In genomic region chr19:48628486-48629296, GRCh38 we compare ENCODE assay signal across 13 cellular contexts. TPM values are rescaled to one million over a fixed set of nuclear protein-coding genes. Genes with fewer than 3 reads are reported as not detected.
DNase-seq lines count a peak whose midpoint lies in the region; ATAC-seq and TF ChIP-seq lines count a peak whose summit lies in the region.
"Had no signal": no experiment of that assay in that cellular context is flagged by ENCODE, and none has a peak within 500 bp of the region (broad histone marks: within the 10 kb centered on the region; RNA-seq: fewer than 3 reads in every experiment).

No MANE protein-coding gene starts in this region.

- no peak overlapping the region for H3K14ac ChIP-seq in neuronal stem cell (ENCODE audit: low read length)

- no peak overlapping the region for H3K4ac ChIP-seq in neuronal stem cell (ENCODE audit: low read length)

- no peak overlapping the region for H4K8ac ChIP-seq in neuronal stem cell (ENCODE audit: low read depth, low read length)

- no peaks in the 10 kb centered on the region for H3K27me3 ChIP-seq in right cardiac atrium (ENCODE audit: control insufficient read depth, insufficient read depth)
- no peaks in the 10 kb centered on the region for H3K27me3 ChIP-seq in neuronal stem cell (ENCODE audit: control insufficient read depth in 3 of 3, insufficient read depth in 3 of 3, low read depth in 1 of 3, low read length in 3 of 3)
- H3K27me3 ChIP-seq: heart left ventricle had no signal

- DNase-seq in right cardiac atrium (peak; percentile 32 to 75 (median 74)), left cardiac atrium (no peak), choroid plexus epithelial cell (ENCODE audit: low read depth) (peak; percentile 75), neuronal stem cell (ENCODE audit: low spot score) (no peak), kidney glomerular epithelial cell (lab: John Stamatoyannopoulos, UW) (no peak)
- DNase-seq in activated T-cell treated with anti-CD3 and anti-CD28 coated beads, Interleukin-2, amount 50 U/mL, for 1 hour = no peak
- DNase-seq: MV-4-11, NCI-H82 had no signal

- no peak overlapping the region for H4K91ac ChIP-seq in neuronal stem cell (ENCODE audit: low read depth, low read length, poor library complexity)

- no peak overlapping the region for H3K9ac ChIP-seq in neuronal stem cell (ENCODE audit: low read depth, low read length, poor library complexity)

- no peak for TF ChIP-seq CTCF in choroid plexus epithelial cell (conservative IDR thresholded peaks at IDR 0.05; ENCODE audit: low read depth, low read length)

- H3K27ac ChIP-seq in right cardiac atrium (ENCODE audit: low read length) (no peak overlapping the region), neuronal stem cell (replicated peaks; ENCODE audit: low read length) (peak overlapping the region; percentile 32)

- WGBS in right cardiac atrium = 76% methylated on average over 34 of the region's 34 CpGs
- WGBS in neuronal stem cell (ENCODE audit: extremely low coverage in 2 of 2, insufficient read length in 2 of 2, insufficient replicate concordance in 1 of 2), 2 donors = no CpG with 5 or more reads among the region's 34 CpGs

- H2BK5ac ChIP-seq in neuronal stem cell (ENCODE audit: low read length) = peak overlapping the region; percentile 54

- H2BK15ac ChIP-seq in neuronal stem cell (ENCODE audit: low read length) = peak overlapping the region; percentile 95

- peak overlapping the region; percentile 84 for H2BK120ac ChIP-seq in neuronal stem cell (ENCODE audit: low read depth, low read length)

- peak overlapping the region; percentile 68 for H2BK12ac ChIP-seq in neuronal stem cell (ENCODE audit: low read length)

- peaks cover 9 to 45% of the 10 kb centered on the region in 2 donors for H3K36me3 ChIP-seq in neuronal stem cell (replicated peaks in 1 of 2; ENCODE audit: control insufficient read depth in 2 of 2, insufficient read depth in 2 of 2, low read length in 2 of 2)
- H3K36me3 ChIP-seq: prostate gland had no signal

- peaks cover 2% of the 10 kb centered on the region for H3K4me1 ChIP-seq in right cardiac atrium (ENCODE audit: control insufficient read depth, insufficient read depth, low read length)
- peaks cover 20 to 25% of the 10 kb centered on the region in 2 donors for H3K4me1 ChIP-seq in neuronal stem cell (ENCODE audit: control insufficient read depth in 2 of 2, insufficient read depth in 1 of 2, low read depth in 1 of 2, low read length in 2 of 2)

- no peak overlapping the region for H2AFZ ChIP-seq in neuronal stem cell (ENCODE audit: low read length)

- no peak overlapping the region for H3K4me2 ChIP-seq in neuronal stem cell (ENCODE audit: insufficient read depth, low read length, poor library complexity, severe bottlenecking)

- no peak overlapping the region for H3K4me3 ChIP-seq in right cardiac atrium (ENCODE audit: low read length)
- no peak overlapping the region for H3K4me3 ChIP-seq in choroid plexus epithelial cell (ENCODE audit: low read depth, low read length)
- H3K4me3 ChIP-seq in neuronal stem cell (ENCODE audit: low read length in 2 of 2) = no peak overlapping the region
- H3K4me3 ChIP-seq: heart left ventricle, prostate gland had no signal

- peak overlapping the region; percentile 97 for H2AK5ac ChIP-seq in neuronal stem cell (ENCODE audit: low read depth, low read length)

- H3K23ac ChIP-seq in neuronal stem cell (ENCODE audit: low read depth, low read length, poor library complexity) = peak overlapping the region; percentile 74

- ATAC-seq in right cardiac atrium = no peak
- ATAC-seq in left cardiac atrium = no peak
- no peak for ATAC-seq in HG03045 (IDR thresholded peaks at IDR 0.05; ENCODE audit: unreplicated experiment)
- no peak for ATAC-seq in HG03196 (IDR thresholded peaks at IDR 0.05; ENCODE audit: unreplicated experiment)

- peak overlapping the region; percentile 86 for H3K18ac ChIP-seq in neuronal stem cell (ENCODE audit: low read length)

- H3K79me1 ChIP-seq in neuronal stem cell (ENCODE audit: low read depth, low read length) = peaks cover 5% of the 10 kb centered on the region

- intact Hi-C loops in right cardiac atrium (cut with DNase I) (no loop called here), left cardiac atrium (cut with DNase I) (no loop called here)

- H3K9me3 ChIP-seq in right cardiac atrium (ENCODE audit: control insufficient read depth, low read length) = no peaks in the 10 kb centered on the region
- no peaks in the 10 kb centered on the region for H3K9me3 ChIP-seq in neuronal stem cell (replicated peaks in 1 of 2; ENCODE audit: control insufficient read depth in 2 of 2, insufficient read depth in 1 of 2, low read depth in 1 of 2, low read length in 2 of 2)
- H3K9me3 ChIP-seq: heart left ventricle, prostate gland had no signal

RNA-seq across cellular contexts. Expression of gene DBP, which starts 8.5 kb away (rescaled TPM):
- total RNA-seq in right cardiac atrium (10 to 100 TPM in 3 of 4 donors, 1 to 10 TPM in 1; 2.8 to 16.9 (median 14.7) TPM), left cardiac atrium (10 to 100 TPM in 1 of 2 donors, 1 to 10 TPM in 1; 2.0 to 15.1 TPM)
- 9.5 TPM for polyA plus RNA-seq in right cardiac atrium
- polyA plus RNA-seq in neuronal stem cell (2013, experiment 1 of 2) = 17.9 TPM
- 16.7 TPM for polyA plus RNA-seq in neuronal stem cell (2013, experiment 2 of 2)

RNA-seq across cellular contexts. Expression of gene SPHK2, which starts 9.4 kb away (rescaled TPM):
- total RNA-seq in right cardiac atrium (10 to 100 TPM in 3 of 4 donors, 1 to 10 TPM in 1; 7.3 to 12.7 (median 11.7) TPM), left cardiac atrium (1 to 10 TPM; 9.0 to 9.3 TPM)
- polyA plus RNA-seq in right cardiac atrium = 11.0 TPM
- polyA plus RNA-seq in neuronal stem cell (2013, experiment 1 of 2) = 25.6 TPM
- polyA plus RNA-seq in neuronal stem cell (2013, experiment 2 of 2) = 23.7 TPM

RNA-seq across cellular contexts. Expression of gene RPL18, which starts 9.7 kb away (rescaled TPM):
- 100 to 1,000 TPM; 606 to 773 (median 699) TPM for total RNA-seq in right cardiac atrium
- polyA plus RNA-seq in right cardiac atrium = 965 TPM
- total RNA-seq in left cardiac atrium = 100 to 1,000 TPM; 674 to 678 TPM
- polyA plus RNA-seq in neuronal stem cell (2013, experiment 1 of 2) = 2,801 TPM
- polyA plus RNA-seq in neuronal stem cell (2013, experiment 2 of 2) = 2,729 TPM

RNA-seq across cellular contexts. Expression of gene FAM83E, which starts 13.8 kb away (rescaled TPM):
- total RNA-seq in right cardiac atrium (under 1 TPM in 1 of 4 donors, not detected in 3; 0.33 TPM), left cardiac atrium (under 1 TPM in 1 of 2 donors, not detected in 1; 0.32 TPM)
- polyA plus RNA-seq in right cardiac atrium = 0.20 TPM
- polyA plus RNA-seq in neuronal stem cell (2013, experiment 1 of 2) = 0.08 TPM
- polyA plus RNA-seq in neuronal stem cell (2013, experiment 2 of 2) = 0.15 TPM
- total RNA-seq: heart left ventricle, temporal lobe had no signal

RNA-seq across cellular contexts. Expression of gene CA11, which starts 17.3 kb away (rescaled TPM):
- total RNA-seq in right cardiac atrium (10 to 100 TPM in 3 of 4 donors, 1 to 10 TPM in 1; 8.6 to 16.5 (median 13.2) TPM), left cardiac atrium (1 to 10 TPM; 7.1 to 7.7 TPM)
- polyA plus RNA-seq in right cardiac atrium = 16.6 TPM
- 117 TPM for polyA plus RNA-seq in neuronal stem cell (2013, experiment 1 of 2)
- 126 TPM for polyA plus RNA-seq in neuronal stem cell (2013, experiment 2 of 2)

Comparison
In these comparisons a context has a peak if more than half of its experiments do, and no peak if none do; other contexts are left out.
1. DNase-seq: peak in right cardiac atrium (3 of 3) and choroid plexus epithelial cell (single experiment); none in left cardiac atrium (single experiment), neuronal stem cell (single experiment), kidney glomerular epithelial cell (single experiment) and activated T-cell treated with anti-CD3 and anti-CD28 coated beads, Interleukin-2, amount 50 U/mL, for 1 hour (single experiment).